Comparison of ENCODE assay signal across 35 cellular contexts in the genomic region with DNA sequence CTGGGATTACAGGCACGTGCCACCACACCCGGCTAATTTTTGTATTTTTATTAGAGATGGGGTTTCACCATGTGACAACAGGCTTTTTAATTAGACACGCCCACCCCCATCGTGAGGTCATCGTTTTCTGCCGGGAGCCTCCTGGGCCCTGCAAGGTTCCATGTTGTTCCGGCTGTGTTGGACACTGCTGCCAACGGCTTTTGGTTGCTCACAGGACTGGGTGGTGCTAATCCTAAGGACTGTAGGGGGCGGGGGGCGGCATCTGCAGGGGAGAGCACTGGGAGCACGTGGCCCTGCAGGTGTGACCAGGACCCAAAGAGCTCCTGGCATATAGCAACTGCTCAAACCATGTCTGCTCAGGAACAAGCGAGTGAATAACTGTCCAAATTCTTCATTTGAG.
"Had no signal": no experiment of that assay in that cellular context is flagged by ENCODE, and none has a peak within 500 bp of the region (broad histone marks: within the 10 kb centered on the region; RNA-seq: fewer than 3 reads in every experiment).

No MANE protein-coding gene starts in this region.

- H3K27me3 ChIP-seq: MG63 had no signal

- H3K4me3 ChIP-seq: MG63 had no signal

- H3K36me3 ChIP-seq: MG63 had no signal

- H3K9me3 ChIP-seq: MG63 had no signal

- H3K9ac ChIP-seq: KMS-11 had no signal

- DNase-seq: Karpas-422, Kasumi-1, MG63, MM.1S, MV-4-11, NCI-H1048, NCI-H1092, NCI-H1092 treated with DMSO at 0.1 percent for 48 hours, NCI-H1105, NCI-H1105 treated with DMSO at 0.1 percent for 48 hours, NCI-H1417, NCI-H1417 treated with DMSO at 0.1 percent for 48 hours, NCI-H1436, NCI-H1436 treated with DMSO at 0.1 percent for 48 hours, NCI-H146, NCI-H1694, NCI-H1694 treated with DMSO at 0.1 percent for 48 hours, NCI-H187, NCI-H187 treated with DMSO at 0.1 percent for 48 hours, NCI-H1930, NCI-H2029, NCI-H2029 treated with DMSO at 0.1 percent for 48 hours, NCI-H2081, NCI-H2081 treated with DMSO at 0.1 percent for 48 hours, NCI-H2107, NCI-H2171, NCI-H2171 treated with DMSO at 0.1 percent for 48 hours, NCI-H2227 treated with DMSO at 0.1 percent for 48 hours, NCI-H226, NCI-H345, NCI-H446, NCI-H446 treated with DMSO at 0.1 percent for 48 hours, NCI-H510A, NCI-H510A treated with DMSO at 0.1 percent for 48 hours had no signal

- H3K27ac ChIP-seq: KMS-11 had no signal

- H3K4me2 ChIP-seq: KMS-11 had no signal
